Comparison of ENCODE assay signal across 12 cellular contexts in genomic region chr2:105856576-105856975, GRCh38.
DNase-seq lines count a peak whose midpoint lies in the region; ATAC-seq and TF ChIP-seq lines count a peak whose summit lies in the region.
"Had no signal": no experiment of that assay in that cellular context is flagged by ENCODE, and none has a peak within 500 bp of the region (broad histone marks: within the 10 kb centered on the region; RNA-seq: fewer than 3 reads in every experiment).

No MANE protein-coding gene starts in this region.

- H3K27ac Mint-ChIP-seq in activated CD4-positive, alpha-beta T cell treated with anti-CD3 and anti-CD28 coated beads, Interleukin-2, amount 10 ng/mL, durations not matched to agents 7 days and 5 days = peak overlapping the region; percentile 91
- peak overlapping the region; percentile 98 for H3K27ac Mint-ChIP-seq in activated naive CD8-positive, alpha-beta T cell
- H3K27ac Mint-ChIP-seq in glutamatergic neuron (ENCODE audit: unreplicated experiment) = peak overlapping the region; percentile 69
- peak overlapping the region; percentile 96 for H3K27ac Mint-ChIP-seq in stimulated activated naive CD8-positive, alpha-beta T cell treated with anti-CD3 and anti-CD28 coated beads, Interleukin-15, Interleukin-2, amounts not matched to agents 100 ng/mL and 50 ng/mL, for 24 hours

- H3K9me3 Mint-ChIP-seq in activated CD4-positive, alpha-beta T cell treated with anti-CD3 and anti-CD28 coated beads, Interleukin-2, amount 10 ng/mL, durations not matched to agents 7 days and 5 days = no peaks in the 10 kb centered on the region
- no peaks in the 10 kb centered on the region for H3K9me3 Mint-ChIP-seq in activated naive CD8-positive, alpha-beta T cell (ENCODE audit: low read depth)
- H3K9me3 Mint-ChIP-seq in glutamatergic neuron (ENCODE audit: unreplicated experiment) = peaks cover 2% of the 10 kb centered on the region
- H3K9me3 Mint-ChIP-seq in stimulated activated naive CD8-positive, alpha-beta T cell treated with anti-CD3 and anti-CD28 coated beads, Interleukin-15, Interleukin-2, amounts not matched to agents 100 ng/mL and 50 ng/mL, for 24 hours = peaks cover 2% of the 10 kb centered on the region

- peaks cover 85% of the 10 kb centered on the region for H3K4me1 Mint-ChIP-seq in activated CD4-positive, alpha-beta T cell treated with anti-CD3 and anti-CD28 coated beads, Interleukin-2, amount 10 ng/mL, durations not matched to agents 7 days and 5 days
- H3K4me1 Mint-ChIP-seq in activated naive CD8-positive, alpha-beta T cell (ENCODE audit: low read depth) = peaks cover 91% of the 10 kb centered on the region
- peaks cover 34% of the 10 kb centered on the region for H3K4me1 Mint-ChIP-seq in glutamatergic neuron (ENCODE audit: low read depth, unreplicated experiment)
- peaks cover 95% of the 10 kb centered on the region for H3K4me1 Mint-ChIP-seq in stimulated activated naive CD8-positive, alpha-beta T cell treated with anti-CD3 and anti-CD28 coated beads, Interleukin-15, Interleukin-2, amounts not matched to agents 100 ng/mL and 50 ng/mL, for 24 hours (ENCODE audit: low read depth)

- no peak overlapping the region for H3K27ac ChIP-seq in tibial artery
- H3K27ac ChIP-seq: PC-9, upper lobe of right lung had no signal

- H3K27me3 ChIP-seq in tibial artery = no peaks in the 10 kb centered on the region
- H3K27me3 ChIP-seq: upper lobe of right lung had no signal

- H3K9me3 ChIP-seq in tibial artery = no peaks in the 10 kb centered on the region
- H3K9me3 ChIP-seq: upper lobe of right lung had no signal

- H3K4me1 ChIP-seq in tibial artery = peaks cover 0 to 6% (median 0%) of the 10 kb centered on the region in 4 donors
- H3K4me1 ChIP-seq: upper lobe of right lung had no signal

- POLR2A ChIA-PET in activated CD4-positive, alpha-beta T cell treated with anti-CD3 and anti-CD28 coated beads, Interleukin-2, amount 10 ng/mL, durations not matched to agents 7 days and 5 days (lab: Charles Lee) = interaction anchor here (0.5 to 0.7 kb wide), 2 partner anchors 35 to 61 kb away, joined by 3 to 4 read pairs; no protein-coding TSS in a partner anchor

- no peak for DNase-seq in activated CD4-positive, alpha-beta T cell treated with anti-CD3 and anti-CD28 coated beads, Interleukin-2, amount 10 ng/mL, durations not matched to agents 7 days and 5 days
- no peak for DNase-seq in activated CD4-positive, alpha-beta T cell treated with anti-CD3 and anti-CD28 coated beads for 48 hours
- DNase-seq in glutamatergic neuron = no peak
- DNase-seq in KG1 (lab: John Stamatoyannopoulos, UW) = no peak
- DNase-seq in tibial artery = no peak
- DNase-seq: NCI-H345, upper lobe of right lung had no signal

- H3K27me3 Mint-ChIP-seq in activated CD4-positive, alpha-beta T cell treated with anti-CD3 and anti-CD28 coated beads, Interleukin-2, amount 10 ng/mL, durations not matched to agents 7 days and 5 days = no peaks in the 10 kb centered on the region
- no peaks in the 10 kb centered on the region for H3K27me3 Mint-ChIP-seq in activated naive CD8-positive, alpha-beta T cell
- H3K27me3 Mint-ChIP-seq in glutamatergic neuron (ENCODE audit: unreplicated experiment) = peaks cover 5% of the 10 kb centered on the region
- no peaks in the 10 kb centered on the region for H3K27me3 Mint-ChIP-seq in stimulated activated naive CD8-positive, alpha-beta T cell treated with anti-CD3 and anti-CD28 coated beads, Interleukin-15, Interleukin-2, amounts not matched to agents 100 ng/mL and 50 ng/mL, for 24 hours

- H3K4me3 ChIP-seq in tibial artery = no peak overlapping the region
- H3K4me3 ChIP-seq: PC-9, upper lobe of right lung had no signal

- intact Hi-C loops in tibial artery (cut with DNase I; ENCODE audit: low total_unique reads) = no loop called here

- TF ChIP-seq CTCF in glutamatergic neuron (IDR thresholded peaks at IDR 0.05; ENCODE audit: partially characterized antibody, unreplicated experiment) (no peak), tibial artery (IDR thresholded peaks at IDR 0.05) (no peak)

- ATAC-seq in HG02840 (IDR thresholded peaks at IDR 0.05; ENCODE audit: low FRiP score, unreplicated experiment) = no peak
- ATAC-seq: left lobe of liver, upper lobe of right lung had no signal

- H3K4me3 Mint-ChIP-seq in activated CD4-positive, alpha-beta T cell treated with anti-CD3 and anti-CD28 coated beads, Interleukin-2, amount 10 ng/mL, durations not matched to agents 7 days and 5 days = peak overlapping the region; percentile 66
- peak overlapping the region; percentile 79 for H3K4me3 Mint-ChIP-seq in activated naive CD8-positive, alpha-beta T cell
- H3K4me3 Mint-ChIP-seq in glutamatergic neuron (ENCODE audit: unreplicated experiment) = no peak overlapping the region
- H3K4me3 Mint-ChIP-seq in stimulated activated naive CD8-positive, alpha-beta T cell treated with anti-CD3 and anti-CD28 coated beads, Interleukin-15, Interleukin-2, amounts not matched to agents 100 ng/mL and 50 ng/mL, for 24 hours = peak overlapping the region; percentile 80

- CTCF ChIA-PET in activated CD4-positive, alpha-beta T cell treated with anti-CD3 and anti-CD28 coated beads, Interleukin-2, amount 10 ng/mL, durations not matched to agents 7 days and 5 days (lab: Charles Lee) = interaction anchor here (0.6 to 2.5 kb wide), 5 partner anchors 18 to 300 kb away, joined by 3 to 9 read pairs (median 3); no protein-coding TSS in a partner anchor

- H3K36me3 ChIP-seq in tibial artery = peaks cover 0 to 12% (median 10%) of the 10 kb centered on the region in 3 donors

- peaks cover 67% of the 10 kb centered on the region for H3K36me3 Mint-ChIP-seq in activated CD4-positive, alpha-beta T cell treated with anti-CD3 and anti-CD28 coated beads, Interleukin-2, amount 10 ng/mL, durations not matched to agents 7 days and 5 days (ENCODE audit: low read depth)
- H3K36me3 Mint-ChIP-seq in activated naive CD8-positive, alpha-beta T cell = peaks cover 8% of the 10 kb centered on the region
- peaks cover 2% of the 10 kb centered on the region for H3K36me3 Mint-ChIP-seq in glutamatergic neuron (ENCODE audit: unreplicated experiment)
- H3K36me3 Mint-ChIP-seq in stimulated activated naive CD8-positive, alpha-beta T cell treated with anti-CD3 and anti-CD28 coated beads, Interleukin-15, Interleukin-2, amounts not matched to agents 100 ng/mL and 50 ng/mL, for 24 hours (ENCODE audit: low read depth) = peaks cover 70% of the 10 kb centered on the region
